Comparison of ENCODE assay signal across 27 cellular contexts in genomic region chr11:69093106-69093505, GRCh38.
"Had no signal": no experiment of that assay in that cellular context is flagged by ENCODE, and none has a peak within 500 bp of the region (broad histone marks: within the 10 kb centered on the region; RNA-seq: fewer than 3 reads in every experiment).

No MANE protein-coding gene starts in this region.

- H3K27me3 Mint-ChIP-seq: natural killer cell treated with Interleukin-12 subunit alpha and Interleukin-12 subunit beta and Interleukin-15 and Interleukin-18, amount 100 ng/mL, for 72 hours; progenitor cell of endocrine pancreas; stimulated activated naive B cell treated with anti-CD40 and anti-IgM and Interleukin-4, amounts not matched to agents 10 μg/mL and 1 μg/mL and 100 μg/mL, for 72 hours; stimulated activated naive CD8-positive, alpha-beta T cell treated with anti-CD3 and anti-CD28 coated beads, Interleukin-15, Interleukin-2, amounts not matched to agents 100 ng/mL and 50 ng/mL, for 24 hours had no signal

- H3K27ac Mint-ChIP-seq: natural killer cell treated with Interleukin-12 subunit alpha and Interleukin-12 subunit beta and Interleukin-15 and Interleukin-18, amount 100 ng/mL, for 72 hours; progenitor cell of endocrine pancreas; stimulated activated naive B cell treated with anti-CD40 and anti-IgM and Interleukin-4, amounts not matched to agents 10 μg/mL and 1 μg/mL and 100 μg/mL, for 72 hours; stimulated activated naive CD8-positive, alpha-beta T cell treated with anti-CD3 and anti-CD28 coated beads, Interleukin-15, Interleukin-2, amounts not matched to agents 100 ng/mL and 50 ng/mL, for 24 hours had no signal

- H3K36me3 Mint-ChIP-seq: natural killer cell treated with Interleukin-12 subunit alpha and Interleukin-12 subunit beta and Interleukin-15 and Interleukin-18, amount 100 ng/mL, for 72 hours had no signal

- DNase-seq: nephron progenitor cell; occipital lobe; ovary; posterior cingulate gyrus; psoas muscle; right lobe of liver; sigmoid colon; small intestine; stimulated activated CD4-positive, alpha-beta T cell treated with anti-CD3 and anti-CD28 coated beads, Interleukin-15, amount 100 ng/mL, for 24 hours; stimulated activated CD4-positive, alpha-beta T cell treated with anti-CD3 and anti-CD28 coated beads, Interleukin-2, amount 100 ng/mL, for 24 hours; stimulated activated CD4-positive, alpha-beta T cell treated with anti-CD3 and anti-CD28 coated beads, Interleukin-2, amount 100 ng/mL, for 48 hours; stimulated activated CD4-positive, alpha-beta T cell treated with anti-CD3 and anti-CD28 coated beads, Interleukin-4, amount 100 ng/mL, for 24 hours; stimulated activated naive B cell treated with anti-CD40 and anti-IgM and Interleukin-4, amounts not matched to agents 10 μg/mL and 1 μg/mL and 100 μg/mL, for 72 hours; stimulated activated naive CD4-positive, alpha-beta T cell treated with Interleukin-2 at 50 U/mL for 16 hours; stomach; thyroid gland; trophoblast cell; upper lobe of left lung had no signal

- ATAC-seq: natural killer cell treated with Interleukin-12 subunit alpha and Interleukin-12 subunit beta and Interleukin-15 and Interleukin-18, amount 100 ng/mL, for 72 hours; psoas muscle; stimulated activated effector memory CD8-positive, alpha-beta T cell treated with anti-CD3 and anti-CD28 coated beads, Interleukin-12 subunit alpha, Interleukin-12 subunit beta, amount 100 ng/mL, for 72 hours had no signal

- H3K4me1 ChIP-seq: parathyroid adenoma, right lobe of liver, thyroid gland had no signal

- H2AFZ ChIP-seq: parathyroid adenoma had no signal

- H3K27ac ChIP-seq: ovary, parathyroid adenoma, psoas muscle, right lobe of liver, sigmoid colon, stomach, thoracic aorta, thyroid gland, tibial nerve, upper lobe of left lung, vagina had no signal

- H3K4me3 Mint-ChIP-seq: natural killer cell treated with Interleukin-12 subunit alpha and Interleukin-12 subunit beta and Interleukin-15 and Interleukin-18, amount 100 ng/mL, for 72 hours; nephron progenitor cell; stimulated activated effector memory CD8-positive, alpha-beta T cell treated with anti-CD3 and anti-CD28 coated beads, Interleukin-12 subunit alpha, Interleukin-12 subunit beta, amount 100 ng/mL, for 72 hours; stimulated activated naive CD8-positive, alpha-beta T cell treated with anti-CD3 and anti-CD28 coated beads, Interleukin-15, Interleukin-2, amounts not matched to agents 100 ng/mL and 50 ng/mL, for 24 hours had no signal

- H3K36me3 ChIP-seq: ovary, thyroid gland had no signal

- H3K79me2 ChIP-seq: parathyroid adenoma had no signal

- H3K9ac ChIP-seq: parathyroid adenoma had no signal

- FAIRE-seq: small intestine, urothelium cell line had no signal

- H3K4me3 ChIP-seq: ovary, psoas muscle, right lobe of liver, sigmoid colon, stomach, thoracic aorta, thyroid gland, tibial nerve, upper lobe of left lung, vagina had no signal

- H3K9me3 ChIP-seq: ovary, psoas muscle, right lobe of liver, sigmoid colon, stomach, thoracic aorta, thyroid gland, tibial nerve, upper lobe of left lung, vagina had no signal

- H3K27me3 ChIP-seq: ovary, right lobe of liver, sigmoid colon, stomach, thyroid gland, tibial nerve, upper lobe of left lung, vagina had no signal
